ENCODE assay signal across 28 cellular contexts in genomic region chr12:114412307-114412706, GRCh38. TPM values are rescaled to one million over a fixed set of nuclear protein-coding genes. Genes with fewer than 3 reads are reported as not detected.
DNase-seq lines count a peak whose midpoint lies in the region; ATAC-seq and TF ChIP-seq lines count a peak whose summit lies in the region.
"Had no signal": no experiment of that assay in that cellular context is flagged by ENCODE, and none has a peak within 500 bp of the region (broad histone marks: within the 10 kb centered on the region; RNA-seq: fewer than 3 reads in every experiment).

No MANE protein-coding gene starts in this region.

- H3K9ac ChIP-seq in GM23248 (peak overlapping the region; percentile 95), smooth muscle cell (ENCODE audit: low read depth) (no peak overlapping the region), trophoblast cell (ENCODE audit: low read length) (no peak overlapping the region)
- H3K9ac ChIP-seq: BLaER1 had no signal

- no peak overlapping the region for H3K23ac ChIP-seq in trophoblast cell (ENCODE audit: low read length)

- H3K36me3 ChIP-seq in GM23248 (ENCODE audit: low read depth) (no peaks in the 10 kb centered on the region), hepatocyte (replicated peaks; ENCODE audit: insufficient read depth, low read depth) (no peaks in the 10 kb centered on the region), smooth muscle cell (ENCODE audit: low read depth) (no peaks in the 10 kb centered on the region), trophoblast cell (ENCODE audit: control insufficient read depth in 1 of 2, insufficient read depth in 2 of 2, low read length in 2 of 2) (no peaks in the 10 kb centered on the region)
- H3K36me3 ChIP-seq: BLaER1 had no signal

- H3K14ac ChIP-seq in trophoblast cell (ENCODE audit: low read length): no peak overlapping the region

- H2BK12ac ChIP-seq in trophoblast cell (ENCODE audit: low read length): no peak overlapping the region

- H3F3A ChIP-seq in GM23248 (ENCODE audit: insufficient read depth) (peaks cover 27% of the 10 kb centered on the region; the same call in 1 of the 2 replicates), smooth muscle cell (ENCODE audit: low read depth) (no peaks in the 10 kb centered on the region)

- peak overlapping the region; percentile 99 for H3K4me2 ChIP-seq in GM23248 (ENCODE audit: unreplicated experiment)
- peak overlapping the region; percentile 86 for H3K4me2 ChIP-seq in hepatocyte
- no peak overlapping the region for H3K4me2 ChIP-seq in smooth muscle cell
- H3K4me2 ChIP-seq in trophoblast cell (ENCODE audit: low read length): no peak overlapping the region
- H3K4me2 ChIP-seq: BLaER1 had no signal

- no peaks in the 10 kb centered on the region for H3K79me1 ChIP-seq in trophoblast cell (ENCODE audit: low read length)

- H4K8ac ChIP-seq in trophoblast cell (ENCODE audit: low read depth, low read length): no peak overlapping the region

- H3K4me1 ChIP-seq in GM23248 (ENCODE audit: insufficient read depth): peaks cover 48% of the 10 kb centered on the region
- H3K4me1 ChIP-seq in hepatocyte (ENCODE audit: insufficient read depth): peaks cover 6% of the 10 kb centered on the region
- no peaks in the 10 kb centered on the region for H3K4me1 ChIP-seq in smooth muscle cell (ENCODE audit: low read depth)
- no peaks in the 10 kb centered on the region for H3K4me1 ChIP-seq in trophoblast cell (ENCODE audit: control insufficient read depth in 1 of 2, insufficient read depth in 2 of 2, low read length in 2 of 2)
- H3K4me1 ChIP-seq: BLaER1 had no signal

- no peak overlapping the region for H2AK5ac ChIP-seq in trophoblast cell (ENCODE audit: low read length)

- DNase-seq in GM23248: no peak
- DNase-seq in hepatocyte (ENCODE audit: low spot score): no peak
- no peak for DNase-seq in smooth muscle cell (lab: John Stamatoyannopoulos, UW; ENCODE audit: unreplicated experiment)
- no peak for DNase-seq in NAMALWA (ENCODE audit: low spot score)
- DNase-seq in trophoblast cell: no peak
- DNase-seq in pons (ENCODE audit: low spot score): no peak
- DNase-seq: CD4-positive, alpha-beta T cell; COR-L47; DMS79; KBM-7; MM.1S; NCI-H1092; NCI-H1436 treated with DMSO at 0.1 percent for 48 hours; NCI-H1930; NCI-H2227 treated with DMSO at 0.1 percent for 48 hours; NCI-H524; NCI-H774; NK-92 treated with Interleukin-12 subunit alpha and Interleukin-12 subunit beta, amount 100 ng/mL, for 24 hours; SHP77 treated with DMSO at 0.1 percent for 48 hours had no signal

- TF ChIP-seq CTCF in WI38 (IDR thresholded peaks at IDR 0.05; ENCODE audit: low read depth, low read length): no peak
- no peak for TF ChIP-seq CTCF in hepatocyte (IDR thresholded peaks at IDR 0.05; ENCODE audit: poor library complexity)
- TF ChIP-seq CTCF in smooth muscle cell (IDR thresholded peaks at IDR 0.05; ENCODE audit: borderline replicate concordance, insufficient read depth, poor library complexity, severe bottlenecking): no peak

- H4K91ac ChIP-seq in trophoblast cell (ENCODE audit: low read depth, low read length): no peak overlapping the region

- no peak overlapping the region for H3K18ac ChIP-seq in trophoblast cell (ENCODE audit: low read length)

- H2BK120ac ChIP-seq in trophoblast cell (ENCODE audit: insufficient read depth, low read length, poor library complexity): no peak overlapping the region

- peak overlapping the region; percentile 91 for H3K4me3 ChIP-seq in GM23248
- H3K4me3 ChIP-seq in WI38 (ENCODE audit: low read depth, low read length): peak overlapping the region; percentile 91
- peak overlapping the region; percentile 13 for H3K4me3 ChIP-seq in hepatocyte
- peak overlapping the region; percentile 8 for H3K4me3 ChIP-seq in smooth muscle cell
- H3K4me3 ChIP-seq in trophoblast cell (ENCODE audit: low read depth, low read length): no peak overlapping the region
- H3K4me3 ChIP-seq: BLaER1, GM12878, SK-N-MC had no signal

- WGBS in GM23248 (ENCODE audit: low coverage in 1 of 2, low lambda C conversion rate in 2 of 2, missing lambda C conversion rate in 2 of 2), 2 experiments: 31 to 37% methylated on average over 7 of the region's 7 CpGs
- 19% methylated on average over 7 of the region's 7 CpGs for WGBS in hepatocyte (ENCODE audit: low lambda C conversion rate, missing lambda C conversion rate)
- WGBS in smooth muscle cell (ENCODE audit: low lambda C conversion rate): 19% methylated on average over 7 of the region's 7 CpGs
- WGBS in trophoblast cell (ENCODE audit: extremely low coverage, insufficient coverage, insufficient read length): no CpG with 5 or more reads among the region's 7 CpGs

- H3K79me2 ChIP-seq in GM23248 (ENCODE audit: insufficient read depth): peaks cover 94% of the 10 kb centered on the region
- peaks cover 59% of the 10 kb centered on the region for H3K79me2 ChIP-seq in hepatocyte
- no peaks in the 10 kb centered on the region for H3K79me2 ChIP-seq in smooth muscle cell (ENCODE audit: low read depth)
- H3K79me2 ChIP-seq in trophoblast cell (ENCODE audit: control insufficient read depth, insufficient read depth, low read length, poor library complexity): no peaks in the 10 kb centered on the region

- H3K27ac ChIP-seq in GM23248 (peak overlapping the region; percentile 95), hepatocyte (peak overlapping the region; percentile 93), smooth muscle cell (ENCODE audit: low read depth) (no peak overlapping the region), trophoblast cell (ENCODE audit: low read depth, low read length) (no peak overlapping the region)
- H3K27ac ChIP-seq: BLaER1, HL-60, RWPE1, SK-N-MC had no signal

- H4K20me1 ChIP-seq in GM23248 (ENCODE audit: insufficient read depth) (no peaks in the 10 kb centered on the region), hepatocyte (ENCODE audit: insufficient read depth, poor library complexity, severe bottlenecking) (no peaks in the 10 kb centered on the region), smooth muscle cell (ENCODE audit: low read depth) (no peaks in the 10 kb centered on the region)

- H3K27me3 ChIP-seq in GM23248 (replicated peaks; ENCODE audit: insufficient read depth) (no peaks in the 10 kb centered on the region), hepatocyte (peaks cover 99% of the 10 kb centered on the region), smooth muscle cell (ENCODE audit: low read depth) (peaks cover 100% of the 10 kb centered on the region), trophoblast cell (ENCODE audit: insufficient read depth, low read length) (peaks cover 89% of the 10 kb centered on the region)

- in situ Hi-C loops in GM23248 (cut with MboI): no loop called here

- ATAC-seq in GM18868 (IDR thresholded peaks at IDR 0.05; ENCODE audit: unreplicated experiment): no peak
- ATAC-seq: GM12878, HepG2 had no signal

- H2BK5ac ChIP-seq in trophoblast cell (ENCODE audit: low read depth, low read length, poor library complexity): no peak overlapping the region

- H2AFZ ChIP-seq in GM23248 (peak overlapping the region; percentile 68), hepatocyte (no peak overlapping the region), smooth muscle cell (ENCODE audit: low read depth) (no peak overlapping the region), trophoblast cell (ENCODE audit: insufficient read depth, low read length, poor library complexity) (no peak overlapping the region)

- H3K9me3 ChIP-seq in GM23248 (ENCODE audit: low read depth) (no peaks in the 10 kb centered on the region), hepatocyte (ENCODE audit: low read depth) (no peaks in the 10 kb centered on the region), smooth muscle cell (replicated peaks; ENCODE audit: low read depth) (no peaks in the 10 kb centered on the region), trophoblast cell (ENCODE audit: insufficient read depth, low read depth, low read length) (peaks cover 11% of the 10 kb centered on the region)

- H3K4ac ChIP-seq in trophoblast cell (ENCODE audit: low read depth, low read length): no peak overlapping the region

- no peak overlapping the region for H4K12ac ChIP-seq in trophoblast cell (ENCODE audit: low read depth, low read length)

- no peaks in the 10 kb centered on the region for H3K9me2 ChIP-seq in GM23248 (ENCODE audit: insufficient read depth)
- H3K9me2 ChIP-seq in hepatocyte (replicated peaks; ENCODE audit: insufficient read depth): no peaks in the 10 kb centered on the region

RNA-seq across cellular contexts. Expression of gene TBX5, which starts 6.4 kb away (rescaled TPM):
- 23.9 and 30.0 TPM in 2 replicates for total RNA-seq in GM23248 (2014; rRNA removed; shearing (Covaris generic))
- 24.5 and 27.5 TPM in 2 replicates for polyA plus RNA-seq in GM23248 (2016; fragmentation: Nextera tagmentation; extraction: Ambion mirVana)
- total RNA-seq in hepatocyte: 12.3 and 13.0 TPM in 2 replicates
- polyA plus RNA-seq in hepatocyte: 6.3 and 10.8 TPM in 2 replicates
- total RNA-seq in smooth muscle cell: not detected in 2 replicates
- 0.05 TPM in 1 of 2 replicates, not detected in the other for polyA plus RNA-seq in smooth muscle cell
- not detected in 2 replicates for polyA plus RNA-seq in trophoblast cell (2013)
- total RNA-seq: CD4-positive, alpha-beta T cell; GM12878; HepG2; HT-29 had no signal
- polyA plus RNA-seq: HepG2 had no signal

Comparison
In these comparisons a context has a peak if more than half of its experiments do, and no peak if none do; other contexts are left out.
1. H3K27ac ChIP-seq: peak in GM23248 (single experiment) and hepatocyte (single experiment); none in smooth muscle cell (single experiment) and trophoblast cell (single experiment).
2. H3K4me2 ChIP-seq: peak in GM23248 (single experiment) and hepatocyte (single experiment); none in smooth muscle cell (single experiment) and trophoblast cell (single experiment).
3. RNA of gene TBX5, which starts 6.4 kb away (total RNA-seq): 23.9 to 30.0 TPM in GM23248 and 12.3 to 13.0 TPM in hepatocyte; not detected in smooth muscle cell; every median in the first group is over 10 times any median in the second.